Comparison of ENCODE assay signal across 13 cellular contexts in the genomic region with DNA sequence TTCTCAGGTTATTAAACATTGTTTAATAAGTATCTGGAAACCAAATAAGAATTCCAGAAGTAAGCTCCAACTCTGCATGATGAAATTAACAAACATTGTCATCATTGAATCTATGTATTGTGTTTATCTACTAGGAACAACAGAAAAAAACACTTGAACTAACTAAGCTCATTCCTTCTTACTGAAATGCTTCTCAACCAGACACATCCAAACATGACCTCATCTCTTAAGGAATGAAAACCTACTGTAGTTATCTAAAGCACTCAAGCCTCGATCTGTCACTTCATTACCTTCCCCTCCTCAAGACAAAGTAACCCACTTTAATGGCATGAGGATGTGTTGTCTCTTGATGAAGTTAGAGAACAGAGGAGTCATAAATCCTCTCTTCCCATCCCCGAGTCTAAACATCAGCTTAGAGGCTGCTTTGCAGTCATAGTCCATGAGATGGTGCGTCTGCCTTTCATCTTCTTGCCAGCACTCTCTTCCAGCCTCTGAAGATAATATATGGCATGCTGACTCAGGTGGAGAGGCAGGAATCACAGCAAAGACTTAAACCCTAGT.
DNase-seq lines count a peak whose midpoint lies in the region; ATAC-seq and TF ChIP-seq lines count a peak whose summit lies in the region.
"Had no signal": no experiment of that assay in that cellular context is flagged by ENCODE, and none has a peak within 500 bp of the region (broad histone marks: within the 10 kb centered on the region; RNA-seq: fewer than 3 reads in every experiment).

No MANE protein-coding gene starts in this region.

- no peak overlapping the region for H3K4me3 ChIP-seq in fibroblast of mammary gland (ENCODE audit: control insufficient read depth, low read depth, low read length)
- H3K4me3 ChIP-seq in psoas muscle: no peak overlapping the region
- H3K4me3 ChIP-seq: coronary artery had no signal

- CTCF ChIA-PET in activated CD8-positive, alpha-beta T cell treated with anti-CD3 and anti-CD28 coated beads for 36 hours (lab: Charles Lee): interaction anchor here (1.2 to 2.9 kb wide), 4 partner anchors 29 to 77 kb away, joined by 4 to 14 read pairs (median 4); no protein-coding TSS in a partner anchor

- H3K9me3 ChIP-seq in psoas muscle: no peaks in the 10 kb centered on the region

- whole genome bisulfite sequencing in psoas muscle, 3 donors: 46 to 60% (median 49%) methylated on average over 3 of the region's 3 CpGs

- peak in 3 of 4 donors; percentile 33 to 51 (median 46) for ATAC-seq in psoas muscle
- no peak for ATAC-seq in HG03139 (IDR thresholded peaks at IDR 0.05; ENCODE audit: unreplicated experiment)
- no peak for ATAC-seq in activated CD8-positive, alpha-beta T cell treated with anti-CD3 and anti-CD28 coated beads for 36 hours
- ATAC-seq: activated CD4-positive, alpha-beta T cell treated with anti-CD3 and anti-CD28 coated beads for 36 hours had no signal

- H3K4me1 Mint-ChIP-seq in activated CD8-positive, alpha-beta T cell treated with anti-CD3 and anti-CD28 coated beads for 36 hours (ENCODE audit: low read depth): peaks cover 50% of the 10 kb centered on the region

- H3K4me3 Mint-ChIP-seq in activated CD8-positive, alpha-beta T cell treated with anti-CD3 and anti-CD28 coated beads for 36 hours: no peak overlapping the region
- H3K4me3 Mint-ChIP-seq: activated CD4-positive, alpha-beta T cell treated with anti-CD3 and anti-CD28 coated beads for 36 hours had no signal

- POLR2A ChIA-PET in activated CD8-positive, alpha-beta T cell treated with anti-CD3 and anti-CD28 coated beads for 36 hours (lab: Charles Lee): interaction anchor here (1.0 kb wide), 1 partner anchor 65 kb away, joined by 3 read pairs; no protein-coding TSS in a partner anchor

- peaks cover 29% of the 10 kb centered on the region for H3K36me3 Mint-ChIP-seq in activated CD8-positive, alpha-beta T cell treated with anti-CD3 and anti-CD28 coated beads for 36 hours (ENCODE audit: low read depth)

- H3K27ac ChIP-seq in psoas muscle: no peak overlapping the region
- H3K27ac ChIP-seq: HL-60 had no signal

- no peaks in the 10 kb centered on the region for H3K9me3 Mint-ChIP-seq in activated CD8-positive, alpha-beta T cell treated with anti-CD3 and anti-CD28 coated beads for 36 hours

- H3K27ac Mint-ChIP-seq in activated CD8-positive, alpha-beta T cell treated with anti-CD3 and anti-CD28 coated beads for 36 hours: no peak overlapping the region
- H3K27ac Mint-ChIP-seq: activated CD4-positive, alpha-beta T cell treated with anti-CD3 and anti-CD28 coated beads for 36 hours had no signal

- H3K27me3 ChIP-seq in psoas muscle (ENCODE audit: insufficient read depth in 3 of 3, low read length in 2 of 3): no peaks in the 10 kb centered on the region

- H3K4me1 ChIP-seq in psoas muscle: no peaks in the 10 kb centered on the region

- no peaks in the 10 kb centered on the region for H3K27me3 Mint-ChIP-seq in activated CD8-positive, alpha-beta T cell treated with anti-CD3 and anti-CD28 coated beads for 36 hours
- H3K27me3 Mint-ChIP-seq: activated CD4-positive, alpha-beta T cell treated with anti-CD3 and anti-CD28 coated beads for 36 hours had no signal

- intact Hi-C loops in psoas muscle (cut with DNase I): loop anchor here in 1 of 2 donors (1.0 kb wide), 1 partner anchor 93 kb away; no protein-coding TSS in a partner anchor
- intact Hi-C loops in activated CD8-positive, alpha-beta T cell treated with anti-CD3 and anti-CD28 coated beads for 36 hours (cut with micrococcal nuclease): no loop called here

- H3K36me3 ChIP-seq in psoas muscle (ENCODE audit: insufficient read depth in 1 of 2, low read depth in 1 of 2): peaks cover 0 to 9% of the 10 kb centered on the region in 2 donors

- TF ChIP-seq CTCF in fibroblast of mammary gland (conservative IDR thresholded peaks at IDR 0.05; ENCODE audit: control insufficient read depth, insufficient read depth, low read depth, low read length): no peak
- no peak for TF ChIP-seq CTCF in psoas muscle (IDR thresholded peaks at IDR 0.05)
- TF ChIP-seq CTCF in activated CD8-positive, alpha-beta T cell treated with anti-CD3 and anti-CD28 coated beads for 36 hours (IDR thresholded peaks at IDR 0.05): no peak

- DNase-seq in Daoy (ENCODE audit: low read depth) (peak; percentile 49), RPMI7951 (ENCODE audit: low read depth) (peak; percentile 14), fibroblast of mammary gland (ENCODE audit: low read depth) (peak; percentile 70), psoas muscle (no peak), NCI-H524 (lab: John Stamatoyannopoulos, UW) (no peak), NCI-H1694 (lab: John Stamatoyannopoulos, UW) (no peak)
- DNase-seq in activated CD8-positive, alpha-beta T cell treated with anti-CD3 and anti-CD28 coated beads for 36 hours: no peak
- DNase-seq: activated CD4-positive, alpha-beta T cell treated with anti-CD3 and anti-CD28 coated beads for 36 hours; GDM1; NCI-H526 treated with DMSO at 0.1 percent for 48 hours had no signal

Comparison
In these comparisons a context has a peak if more than half of its experiments do, and no peak if none do; other contexts are left out.
1. DNase-seq: peak in Daoy (single experiment), RPMI7951 (single experiment) and fibroblast of mammary gland (single experiment); none in psoas muscle (0 of 2), activated CD8-positive, alpha-beta T cell treated with anti-CD3 and anti-CD28 coated beads for 36 hours (single experiment), NCI-H524 (0 of 2) and NCI-H1694 (single experiment).
2. ATAC-seq: peak in psoas muscle (3 of 4); none in HG03139 (single experiment) and activated CD8-positive, alpha-beta T cell treated with anti-CD3 and anti-CD28 coated beads for 36 hours (single experiment).